In genomic region chr6:42690872-42691271, GRCh38 we compare ENCODE assay signal across 17 cellular contexts. TPM values are rescaled to one million over a fixed set of nuclear protein-coding genes. Genes with fewer than 3 reads are reported as not detected.
DNase-seq lines count a peak whose midpoint lies in the region; ATAC-seq and TF ChIP-seq lines count a peak whose summit lies in the region.
"Had no signal": no experiment of that assay in that cellular context is flagged by ENCODE, and none has a peak within 500 bp of the region (broad histone marks: within the 10 kb centered on the region; RNA-seq: fewer than 3 reads in every experiment).

No MANE protein-coding gene starts in this region.

- intact Hi-C loops in activated naive CD4-positive, alpha-beta T cell treated with anti-CD3 and anti-CD28 coated beads for 36 hours (cut with micrococcal nuclease) = loop anchor here (2.0 kb wide), 1 partner anchor 36 kb away; no protein-coding TSS in a partner anchor
- intact Hi-C loops in activated CD4-positive, alpha-beta memory T cell treated with anti-CD3 and anti-CD28 coated beads for 36 hours (cut with micrococcal nuclease) = loop anchor here (5.0 kb wide), 1 partner anchor 36 kb away; no protein-coding TSS in a partner anchor
- intact Hi-C loops in esophagus muscularis mucosa (cut with DNase I) = loop anchor here (5.0 kb wide), 1 partner anchor 36 kb away; no protein-coding TSS in a partner anchor
- intact Hi-C loops in ovary (cut with DNase I) = no loop called here

- POLR2A ChIA-PET in activated CD4-positive, alpha-beta memory T cell treated with anti-CD3 and anti-CD28 coated beads for 36 hours (lab: Charles Lee) = no interaction called here

- CTCF ChIA-PET in activated naive CD4-positive, alpha-beta T cell treated with anti-CD3 and anti-CD28 coated beads for 36 hours (lab: Charles Lee) = interaction anchor here (0.6 to 1.2 kb wide), 3 partner anchors 12 to 453 kb away, joined by 3 to 4 read pairs (median 3); no protein-coding TSS in a partner anchor
- CTCF ChIA-PET in activated CD4-positive, alpha-beta memory T cell treated with anti-CD3 and anti-CD28 coated beads for 36 hours (lab: Charles Lee) = interaction anchor here (2.3 kb wide), 2 partner anchors 29 to 36 kb away, joined by 7 to 8 read pairs; no protein-coding TSS in a partner anchor

- H3K27me3 Mint-ChIP-seq in activated naive CD4-positive, alpha-beta T cell treated with anti-CD3 and anti-CD28 coated beads for 36 hours (ENCODE audit: low read depth) = no peaks in the 10 kb centered on the region
- H3K27me3 Mint-ChIP-seq in activated CD4-positive, alpha-beta memory T cell treated with anti-CD3 and anti-CD28 coated beads for 36 hours = no peaks in the 10 kb centered on the region
- no peaks in the 10 kb centered on the region for H3K27me3 Mint-ChIP-seq in stimulated activated memory B cell treated with anti-CD40 and anti-IgM and Interleukin-4, amounts not matched to agents 10 μg/mL and 1 μg/mL and 100 μg/mL, for 72 hours

- TF ChIP-seq EP300 in esophagus muscularis mucosa (IDR thresholded peaks at IDR 0.05) (no peak), ovary (IDR thresholded peaks at IDR 0.05) (no peak)

- peaks cover 34 to 80% (median 54%) of the 10 kb centered on the region in 4 donors for H3K36me3 ChIP-seq in esophagus muscularis mucosa
- H3K36me3 ChIP-seq in ovary = no peaks in the 10 kb centered on the region

- peak overlapping the region; percentile 76 for H3K27ac Mint-ChIP-seq in activated naive CD4-positive, alpha-beta T cell treated with anti-CD3 and anti-CD28 coated beads for 36 hours
- peak overlapping the region; percentile 68 for H3K27ac Mint-ChIP-seq in activated CD4-positive, alpha-beta memory T cell treated with anti-CD3 and anti-CD28 coated beads for 36 hours
- H3K27ac Mint-ChIP-seq in stimulated activated memory B cell treated with anti-CD40 and anti-IgM and Interleukin-4, amounts not matched to agents 10 μg/mL and 1 μg/mL and 100 μg/mL, for 72 hours = peak overlapping the region; percentile 5

- H3K4me3 ChIP-seq in esophagus muscularis mucosa (no peak overlapping the region), ovary (no peak overlapping the region)
- H3K4me3 ChIP-seq: prostate gland, stomach had no signal

- TF ChIP-seq CTCF in esophagus muscularis mucosa (IDR thresholded peaks at IDR 0.05) (no peak), ovary (IDR thresholded peaks at IDR 0.05) (no peak)

- peak; percentile 22 for DNase-seq in activated naive CD4-positive, alpha-beta T cell treated with anti-CD3 and anti-CD28 coated beads for 36 hours
- DNase-seq in activated naive CD4-positive, alpha-beta T cell treated with anti-CD3 and anti-CD28 coated beads, Interleukin-2, amount 50 U/mL, for 16 hours = no peak
- DNase-seq in activated CD4-positive, alpha-beta memory T cell treated with anti-CD3 and anti-CD28 coated beads for 36 hours = no peak
- no peak for DNase-seq in esophagus muscularis mucosa (ENCODE audit: extremely low spot score)
- no peak for DNase-seq in DMS153 (lab: John Stamatoyannopoulos, UW)
- DNase-seq in ovary = no peak
- no peak for DNase-seq in hypothalamus (lab: John Stamatoyannopoulos, UW)
- DNase-seq: activated CD8-positive, alpha-beta memory T cell treated with anti-CD3 and anti-CD28 coated beads for 24 hours; caudate nucleus; left cardiac atrium; NCI-H69; OCI-M1; stomach had no signal

- no peaks in the 10 kb centered on the region for H3K9me3 Mint-ChIP-seq in activated naive CD4-positive, alpha-beta T cell treated with anti-CD3 and anti-CD28 coated beads for 36 hours
- H3K9me3 Mint-ChIP-seq in activated CD4-positive, alpha-beta memory T cell treated with anti-CD3 and anti-CD28 coated beads for 36 hours = no peaks in the 10 kb centered on the region
- H3K9me3 Mint-ChIP-seq in stimulated activated memory B cell treated with anti-CD40 and anti-IgM and Interleukin-4, amounts not matched to agents 10 μg/mL and 1 μg/mL and 100 μg/mL, for 72 hours = no peaks in the 10 kb centered on the region

- 59% methylated on average over 2 of the region's 2 CpGs for WGBS in esophagus muscularis mucosa
- 77 to 81% (median 81%) methylated on average over 2 of the region's 2 CpGs for WGBS in ovary, 3 donors

- peak overlapping the region; percentile 39 to 80 (median 72) for H3K27ac ChIP-seq in esophagus muscularis mucosa (replicated peaks in 1 of 4)
- H3K27ac ChIP-seq in ovary = no peak overlapping the region
- H3K27ac ChIP-seq: HL-60 had no signal

- no peak overlapping the region for H3K4me3 Mint-ChIP-seq in activated naive CD4-positive, alpha-beta T cell treated with anti-CD3 and anti-CD28 coated beads for 36 hours
- H3K4me3 Mint-ChIP-seq in activated CD4-positive, alpha-beta memory T cell treated with anti-CD3 and anti-CD28 coated beads for 36 hours = no peak overlapping the region
- H3K4me3 Mint-ChIP-seq in stimulated activated memory B cell treated with anti-CD40 and anti-IgM and Interleukin-4, amounts not matched to agents 10 μg/mL and 1 μg/mL and 100 μg/mL, for 72 hours = no peak overlapping the region

- TF ChIP-seq POLR2A in esophagus muscularis mucosa (IDR thresholded peaks at IDR 0.05; ENCODE audit: low read depth) = no peak
- no peak for TF ChIP-seq POLR2A in ovary (IDR thresholded peaks at IDR 0.05)

- H3K9me3 ChIP-seq in esophagus muscularis mucosa = no peaks in the 10 kb centered on the region
- no peaks in the 10 kb centered on the region for H3K9me3 ChIP-seq in ovary
- H3K9me3 ChIP-seq: prostate gland, stomach had no signal

- H3K4me1 ChIP-seq in esophagus muscularis mucosa = peaks cover 22 to 58% (median 43%) of the 10 kb centered on the region in 4 donors
- no peaks in the 10 kb centered on the region for H3K4me1 ChIP-seq in ovary (ENCODE audit: insufficient read depth)
- H3K4me1 ChIP-seq: prostate gland had no signal

- H3K36me3 Mint-ChIP-seq in activated naive CD4-positive, alpha-beta T cell treated with anti-CD3 and anti-CD28 coated beads for 36 hours (ENCODE audit: low read depth) = peaks cover 28% of the 10 kb centered on the region
- H3K36me3 Mint-ChIP-seq in activated CD4-positive, alpha-beta memory T cell treated with anti-CD3 and anti-CD28 coated beads for 36 hours = peaks cover 40% of the 10 kb centered on the region
- peaks cover 59% of the 10 kb centered on the region for H3K36me3 Mint-ChIP-seq in stimulated activated memory B cell treated with anti-CD40 and anti-IgM and Interleukin-4, amounts not matched to agents 10 μg/mL and 1 μg/mL and 100 μg/mL, for 72 hours

- no peak for ATAC-seq in stimulated activated memory B cell treated with anti-CD40 and anti-IgM and Interleukin-4, amounts not matched to agents 10 μg/mL and 1 μg/mL and 100 μg/mL, for 72 hours
- ATAC-seq: left cardiac atrium had no signal

- peaks cover 38% of the 10 kb centered on the region for H3K4me1 Mint-ChIP-seq in activated naive CD4-positive, alpha-beta T cell treated with anti-CD3 and anti-CD28 coated beads for 36 hours (ENCODE audit: low read depth)
- peaks cover 21% of the 10 kb centered on the region for H3K4me1 Mint-ChIP-seq in activated CD4-positive, alpha-beta memory T cell treated with anti-CD3 and anti-CD28 coated beads for 36 hours (ENCODE audit: low read depth)
- peaks cover 22% of the 10 kb centered on the region for H3K4me1 Mint-ChIP-seq in stimulated activated memory B cell treated with anti-CD40 and anti-IgM and Interleukin-4, amounts not matched to agents 10 μg/mL and 1 μg/mL and 100 μg/mL, for 72 hours

- H3K27me3 ChIP-seq in esophagus muscularis mucosa = no peaks in the 10 kb centered on the region
- no peaks in the 10 kb centered on the region for H3K27me3 ChIP-seq in ovary
- H3K27me3 ChIP-seq: stomach had no signal

RNA-seq across cellular contexts. Expression of gene PRPH2, which starts 31.5 kb away (rescaled TPM):
- not detected for total RNA-seq in activated naive CD4-positive, alpha-beta T cell treated with anti-CD3 and anti-CD28 coated beads for 36 hours
- not detected for total RNA-seq in activated CD4-positive, alpha-beta memory T cell treated with anti-CD3 and anti-CD28 coated beads for 36 hours
- 1 to 10 TPM in 2 of 4 donors, under 1 TPM in 2; 0.42 to 2.0 (median 0.90) TPM for total RNA-seq in esophagus muscularis mucosa
- total RNA-seq in ovary = 1 to 10 TPM in 5 of 7 donors, under 1 TPM in 2; 0.80 to 6.8 (median 4.2) TPM
- 1 to 10 TPM; 2.0 to 2.8 TPM for polyA plus RNA-seq in ovary
- total RNA-seq: SK-MEL-5 had no signal

RNA-seq across cellular contexts. Expression of gene TBCC, which starts 55.0 kb away (rescaled TPM):
- total RNA-seq in activated naive CD4-positive, alpha-beta T cell treated with anti-CD3 and anti-CD28 coated beads for 36 hours = 10 to 100 TPM; 12.6 to 12.9 TPM
- 10 to 100 TPM; 17.3 TPM for total RNA-seq in activated CD4-positive, alpha-beta memory T cell treated with anti-CD3 and anti-CD28 coated beads for 36 hours
- 10 to 100 TPM; 33.2 to 41.9 (median 38.5) TPM for total RNA-seq in esophagus muscularis mucosa
- total RNA-seq in ovary = 10 to 100 TPM; 15.2 to 18.7 (median 16.7) TPM
- polyA plus RNA-seq in ovary = 10 to 100 TPM; 14.1 to 15.4 TPM

Comparison
In these comparisons a context has a peak if more than half of its experiments do, and no peak if none do; other contexts are left out.
1. H3K27ac Mint-ChIP-seq: peak in every context shown above with its lines; median percentile 76 in activated naive CD4-positive, alpha-beta T cell treated with anti-CD3 and anti-CD28 coated beads for 36 hours; 68 in activated CD4-positive, alpha-beta memory T cell treated with anti-CD3 and anti-CD28 coated beads for 36 hours; 5 in stimulated activated memory B cell treated with anti-CD40 and anti-IgM and Interleukin-4, amounts not matched to agents 10 μg/mL and 1 μg/mL and 100 μg/mL, for 72 hours.
2. H3K27ac ChIP-seq: peak in esophagus muscularis mucosa (4 of 4); none in ovary (0 of 2).
3. intact Hi-C loops: an anchor here in activated naive CD4-positive, alpha-beta T cell treated with anti-CD3 and anti-CD28 coated beads for 36 hours (2.0 kb wide), activated CD4-positive, alpha-beta memory T cell treated with anti-CD3 and anti-CD28 coated beads for 36 hours (5.0 kb wide) and esophagus muscularis mucosa (5.0 kb wide); none called in ovary.